Comparison of ENCODE assay signal across 8 cellular contexts in the genomic region with DNA sequence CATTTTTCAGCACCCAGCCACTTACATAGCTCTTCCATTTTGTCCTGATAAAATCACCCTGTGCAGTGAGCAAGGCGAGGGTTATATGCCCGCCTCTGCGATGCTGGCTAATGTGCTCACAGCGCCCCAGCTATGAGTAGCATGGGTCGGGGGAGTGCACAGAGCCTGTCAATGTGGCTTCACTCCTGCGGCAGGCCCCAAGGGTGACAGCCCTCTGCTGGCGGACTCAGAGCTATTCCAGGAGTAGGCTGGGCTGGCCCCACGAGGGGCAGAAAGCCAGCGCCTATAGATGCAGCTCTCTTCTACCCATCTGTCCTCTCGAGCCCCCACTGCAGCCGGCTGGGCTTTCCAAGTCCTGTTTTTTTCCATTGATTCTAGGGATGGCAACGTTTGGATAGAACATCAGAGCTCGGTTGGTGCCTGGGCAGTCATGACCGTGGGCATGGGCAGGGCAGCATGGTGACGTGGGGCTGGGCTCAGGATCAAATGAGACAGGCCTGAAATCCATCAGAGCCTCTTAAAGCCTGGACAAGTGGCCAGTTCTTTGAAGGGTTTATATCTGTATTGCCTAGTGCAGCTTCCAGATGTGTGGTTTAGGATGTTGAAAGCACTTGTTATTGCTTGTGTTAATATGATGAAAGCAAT.
DNase-seq lines count a peak whose midpoint lies in the region; ATAC-seq and TF ChIP-seq lines count a peak whose summit lies in the region.

No MANE protein-coding gene starts in this region.

- H3K9ac ChIP-seq in neuronal stem cell (ENCODE audit: low read depth, low read length, poor library complexity) = no peak overlapping the region

- no peak overlapping the region for H2BK5ac ChIP-seq in neuronal stem cell (ENCODE audit: low read length)

- no peak overlapping the region for H3K14ac ChIP-seq in neuronal stem cell (ENCODE audit: low read length)

- H3K4ac ChIP-seq in neuronal stem cell (ENCODE audit: low read length) = no peak overlapping the region

- no peak overlapping the region for H2AK5ac ChIP-seq in neuronal stem cell (ENCODE audit: low read depth, low read length)

- H3K27ac ChIP-seq in RWPE1 = peak overlapping the region; percentile 83
- no peak overlapping the region for H3K27ac ChIP-seq in PC-9
- no peak overlapping the region for H3K27ac ChIP-seq in neuronal stem cell (replicated peaks; ENCODE audit: low read length)

- no peaks in the 10 kb centered on the region for H3K4me1 Mint-ChIP-seq in activated CD8-positive, alpha-beta T cell treated with anti-CD3 and anti-CD28 coated beads for 36 hours (ENCODE audit: low read depth)

- no peak overlapping the region for H2BK120ac ChIP-seq in neuronal stem cell (ENCODE audit: low read depth, low read length)

- no peaks in the 10 kb centered on the region for H3K9me2 ChIP-seq in PC-9 (ENCODE audit: insufficient read depth)

- intact Hi-C loops in activated CD8-positive, alpha-beta T cell treated with anti-CD3 and anti-CD28 coated beads for 36 hours (cut with micrococcal nuclease) = no loop called here
- intact Hi-C loops in PC-9 (cut with micrococcal nuclease; ENCODE audit: unreplicated experiment) = no loop called here

- H3K18ac ChIP-seq in neuronal stem cell (ENCODE audit: low read length) = no peak overlapping the region

- no peak overlapping the region for H2BK12ac ChIP-seq in neuronal stem cell (ENCODE audit: low read length)

- H3K9me3 ChIP-seq in PC-9 (ENCODE audit: insufficient read depth, low read depth) (peaks cover 7% of the 10 kb centered on the region; the same call in 1 of the 2 replicates), neuronal stem cell (replicated peaks in 1 of 2; ENCODE audit: control insufficient read depth in 2 of 2, insufficient read depth in 1 of 2, low read depth in 1 of 2, low read length in 2 of 2) (peaks cover 2 to 9% of the 10 kb centered on the region in 2 donors)

- H2AFZ ChIP-seq in PC-9 = no peak overlapping the region
- no peak overlapping the region for H2AFZ ChIP-seq in neuronal stem cell (ENCODE audit: low read length)

- CTCF ChIA-PET in RWPE1 (lab: Yijun Ruan, JAX) = interaction anchor here (1.3 kb wide), 1 partner anchor 96 kb away, joined by 3 read pairs; no protein-coding TSS in a partner anchor
- CTCF ChIA-PET in activated CD8-positive, alpha-beta T cell treated with anti-CD3 and anti-CD28 coated beads for 36 hours (lab: Charles Lee) = no interaction called here
- CTCF ChIA-PET in PC-9 (lab: Charles Lee) = no interaction called here

- TF ChIP-seq CTCF in GM12875 (IDR thresholded peaks at IDR 0.05; ENCODE audit: borderline replicate concordance, insufficient read depth, low read depth, low read length) = peak; percentile 5; the same call in 1 of the 2 replicates
- TF ChIP-seq CTCF in RWPE1 (conservative IDR thresholded peaks at IDR 0.05; ENCODE audit: low read depth) = no peak
- peak; percentile 27 for TF ChIP-seq CTCF in retinal pigment epithelial cell (conservative IDR thresholded peaks at IDR 0.05; ENCODE audit: low read depth, low read length)
- TF ChIP-seq CTCF in activated CD8-positive, alpha-beta T cell treated with anti-CD3 and anti-CD28 coated beads for 36 hours (IDR thresholded peaks at IDR 0.05) = no peak
- no peak for TF ChIP-seq CTCF in PC-9 (conservative IDR thresholded peaks at IDR 0.05)

- no peak overlapping the region for H2BK15ac ChIP-seq in neuronal stem cell (ENCODE audit: low read length)

- peaks cover 9% of the 10 kb centered on the region for H3K4me1 ChIP-seq in PC-9 (replicated peaks; ENCODE audit: insufficient read depth)
- peaks cover 16 to 17% of the 10 kb centered on the region in 2 donors for H3K4me1 ChIP-seq in neuronal stem cell (ENCODE audit: control insufficient read depth in 2 of 2, insufficient read depth in 1 of 2, low read depth in 1 of 2, low read length in 2 of 2)

- no peak for ATAC-seq in activated CD8-positive, alpha-beta T cell treated with anti-CD3 and anti-CD28 coated beads for 36 hours

- no peak overlapping the region for H3K4me3 Mint-ChIP-seq in activated CD8-positive, alpha-beta T cell treated with anti-CD3 and anti-CD28 coated beads for 36 hours

- H3K27me3 Mint-ChIP-seq in activated CD8-positive, alpha-beta T cell treated with anti-CD3 and anti-CD28 coated beads for 36 hours = peaks cover 3% of the 10 kb centered on the region

- H3K9me3 Mint-ChIP-seq in activated CD8-positive, alpha-beta T cell treated with anti-CD3 and anti-CD28 coated beads for 36 hours = no peaks in the 10 kb centered on the region

- BruUV-seq in PC-9 (replicated peaks; lab: Mats Ljungman, UMichigan) = no TSS peak

- H4K20me1 ChIP-seq in PC-9 (ENCODE audit: insufficient read depth) = no peaks in the 10 kb centered on the region

- no peak overlapping the region for H4K91ac ChIP-seq in neuronal stem cell (ENCODE audit: low read depth, low read length, poor library complexity)

- no peaks in the 10 kb centered on the region for H3K79me2 ChIP-seq in PC-9 (ENCODE audit: low read depth)

- no peak for DNase-seq in RWPE1 (ENCODE audit: low spot score)
- DNase-seq in globus pallidus (ENCODE audit: low spot score) = peak; percentile 28
- no peak for DNase-seq in retinal pigment epithelial cell (ENCODE audit: low read depth)
- DNase-seq in NCI-H1092 (lab: John Stamatoyannopoulos, UW) = no peak
- no peak for DNase-seq in activated CD8-positive, alpha-beta T cell treated with anti-CD3 and anti-CD28 coated beads for 36 hours
- DNase-seq in PC-9 = no peak
- no peak for DNase-seq in neuronal stem cell (ENCODE audit: low spot score)

- H3K27me3 ChIP-seq in PC-9 (ENCODE audit: insufficient read depth, low read depth) (no peaks in the 10 kb centered on the region), neuronal stem cell (ENCODE audit: control insufficient read depth in 3 of 3, insufficient read depth in 3 of 3, low read depth in 1 of 3, low read length in 3 of 3) (peaks cover 0 to 4% (median 0%) of the 10 kb centered on the region in 3 experiments)

- no peak overlapping the region for H3K27ac Mint-ChIP-seq in activated CD8-positive, alpha-beta T cell treated with anti-CD3 and anti-CD28 coated beads for 36 hours

- H3F3A ChIP-seq in PC-9 (ENCODE audit: insufficient read depth, low read depth) = peaks cover 7% of the 10 kb centered on the region

- no peak overlapping the region for H3K23ac ChIP-seq in neuronal stem cell (ENCODE audit: low read depth, low read length, poor library complexity)

- H3K79me1 ChIP-seq in neuronal stem cell (ENCODE audit: low read depth, low read length) = no peaks in the 10 kb centered on the region

- H4K8ac ChIP-seq in neuronal stem cell (ENCODE audit: low read depth, low read length) = no peak overlapping the region

- no peak overlapping the region for H3K4me2 ChIP-seq in PC-9
- H3K4me2 ChIP-seq in neuronal stem cell (ENCODE audit: insufficient read depth, low read length, poor library complexity, severe bottlenecking) = no peak overlapping the region

- no peaks in the 10 kb centered on the region for H3K36me3 Mint-ChIP-seq in activated CD8-positive, alpha-beta T cell treated with anti-CD3 and anti-CD28 coated beads for 36 hours (ENCODE audit: low read depth)

- POLR2A ChIA-PET in RWPE1 (lab: Yijun Ruan, JAX; ENCODE audit: low non-redundant PET) (no interaction called here), PC-9 (lab: Charles Lee; ENCODE audit: unreplicated experiment) (no interaction called here)
- POLR2A ChIA-PET in activated CD8-positive, alpha-beta T cell treated with anti-CD3 and anti-CD28 coated beads for 36 hours (lab: Charles Lee) = no interaction called here

- H3K4me3 ChIP-seq in GM12875 (ENCODE audit: low read depth, low read length) = no peak overlapping the region
- no peak overlapping the region for H3K4me3 ChIP-seq in retinal pigment epithelial cell (ENCODE audit: low read length)
- H3K4me3 ChIP-seq in PC-9 = no peak overlapping the region
- no peak overlapping the region for H3K4me3 ChIP-seq in neuronal stem cell (ENCODE audit: low read length in 2 of 2)

- no CpG with 5 or more reads among the region's 15 CpGs for WGBS in neuronal stem cell (ENCODE audit: extremely low coverage in 2 of 2, insufficient read length in 2 of 2, insufficient replicate concordance in 1 of 2), 2 donors

- H3K36me3 ChIP-seq in PC-9 (ENCODE audit: low read depth) (no peaks in the 10 kb centered on the region), neuronal stem cell (replicated peaks in 1 of 2; ENCODE audit: control insufficient read depth in 2 of 2, insufficient read depth in 2 of 2, low read length in 2 of 2) (no peaks in the 10 kb centered on the region)

Comparison
In these comparisons a context has a peak if more than half of its experiments do, and no peak if none do; other contexts are left out.
1. CTCF ChIP-seq: peak in GM12875 (single experiment) and retinal pigment epithelial cell (single experiment); none in RWPE1 (single experiment), activated CD8-positive, alpha-beta T cell treated with anti-CD3 and anti-CD28 coated beads for 36 hours (single experiment) and PC-9 (single experiment).